17 cellular contexts compared by ENCODE assay signal in the genomic region with DNA sequence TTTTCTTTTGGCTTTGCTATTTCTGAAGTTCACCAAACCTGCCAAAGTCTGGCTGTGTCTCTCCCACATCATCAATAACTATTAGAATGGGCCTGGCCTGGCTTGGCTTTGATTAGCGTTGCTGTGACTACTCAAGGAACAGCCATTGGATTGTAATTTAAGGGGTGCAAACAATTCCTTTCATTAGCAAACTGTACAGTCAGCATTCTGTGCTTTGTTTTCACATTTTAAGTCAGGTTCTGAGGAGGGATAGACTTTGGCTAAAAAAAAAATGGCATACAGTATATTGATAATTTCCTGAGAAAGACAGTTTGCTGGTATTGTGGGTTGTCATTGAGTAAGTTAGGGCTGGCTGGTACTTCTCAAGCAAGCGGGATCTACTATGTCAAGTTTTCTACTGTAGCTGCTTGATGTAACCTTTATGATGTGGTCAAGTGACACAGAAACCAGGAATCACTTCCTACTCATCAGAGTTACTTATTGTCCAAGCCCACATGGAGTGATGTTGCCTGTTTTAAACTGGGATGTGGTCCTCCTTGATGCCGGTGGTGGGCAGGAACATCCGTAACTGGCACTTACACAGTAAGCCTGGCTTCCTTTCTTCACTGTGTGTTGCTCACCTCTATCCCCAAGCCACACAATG.
DNase-seq lines count a peak whose midpoint lies in the region; ATAC-seq and TF ChIP-seq lines count a peak whose summit lies in the region.
"Had no signal": no experiment of that assay in that cellular context is flagged by ENCODE, and none has a peak within 500 bp of the region (broad histone marks: within the 10 kb centered on the region; RNA-seq: fewer than 3 reads in every experiment).

No MANE protein-coding gene starts in this region.

- no peak overlapping the region for H3K4me2 ChIP-seq in DND-41 (ENCODE audit: insufficient read depth, low read length)
- no peak overlapping the region for H3K4me2 ChIP-seq in mesendoderm (ENCODE audit: low read length)

- no peaks in the 10 kb centered on the region for H3K36me3 ChIP-seq in DND-41 (ENCODE audit: insufficient read depth, low read length)
- no peaks in the 10 kb centered on the region for H3K36me3 ChIP-seq in mesendoderm (ENCODE audit: control insufficient read depth, insufficient read depth, low read length)
- H3K36me3 ChIP-seq: SJCRH30 had no signal

- in situ Hi-C loops in ACHN (cut with HindIII; ENCODE audit: low pct_ligation_motif_present, low pct_unique_long_range_greater_than_20kb, low sequenced_read_pairs), result no loop called here

- peaks cover 70% of the 10 kb centered on the region for H3K4me1 Mint-ChIP-seq in activated naive CD8-positive, alpha-beta T cell (ENCODE audit: low read depth)

- ATAC-seq in DND-41 (ENCODE audit: insufficient read depth, low read depth), result peak; percentile 22; the same call in 1 of the 3 replicates

- TF ChIP-seq CTCF in DND-41 (IDR thresholded peaks at IDR 0.05; ENCODE audit: borderline replicate concordance, extremely low read depth, low read length, poor library complexity, severe bottlenecking), result no peak

- H3K9me3 Mint-ChIP-seq in activated naive CD8-positive, alpha-beta T cell (ENCODE audit: low read depth), result no peaks in the 10 kb centered on the region
- H3K9me3 Mint-ChIP-seq: GM23338 had no signal

- no peak overlapping the region for H3K4me3 Mint-ChIP-seq in activated naive CD8-positive, alpha-beta T cell
- H3K4me3 Mint-ChIP-seq: B cell, GM23338 had no signal

- no peaks in the 10 kb centered on the region for H3K4me1 ChIP-seq in DND-41 (ENCODE audit: insufficient read depth, low read length)
- H3K4me1 ChIP-seq in mesendoderm (ENCODE audit: control insufficient read depth, low read depth, low read length), result no peaks in the 10 kb centered on the region
- H3K4me1 ChIP-seq: SJCRH30 had no signal

- peak overlapping the region; percentile 5 for H3K56ac ChIP-seq in mesendoderm (ENCODE audit: low read length)

- peaks cover 5% of the 10 kb centered on the region for H3K36me3 Mint-ChIP-seq in activated naive CD8-positive, alpha-beta T cell

- H3K79me2 ChIP-seq in DND-41 (ENCODE audit: insufficient read depth, low read length) (no peaks in the 10 kb centered on the region), mesendoderm (ENCODE audit: control insufficient read depth, insufficient read depth, low read length) (no peaks in the 10 kb centered on the region)

- H3K27ac ChIP-seq in DND-41 (ENCODE audit: low read length) (no peak overlapping the region), mesendoderm (ENCODE audit: low read depth, low read length) (no peak overlapping the region)
- H3K27ac ChIP-seq: HL-60, SJCRH30 had no signal

- H3K27ac Mint-ChIP-seq in activated naive CD8-positive, alpha-beta T cell, result peak overlapping the region; percentile 16
- H3K27ac Mint-ChIP-seq: B cell, GM23338 had no signal

- no peak overlapping the region for H3K9ac ChIP-seq in DND-41 (ENCODE audit: low read depth, low read length)
- no peak overlapping the region for H3K9ac ChIP-seq in mesendoderm (ENCODE audit: low read length)

- no peak overlapping the region for H3K18ac ChIP-seq in mesendoderm (ENCODE audit: low read length)

- no peak overlapping the region for H3K4me3 ChIP-seq in DND-41 (ENCODE audit: low read depth in 1 of 2, low read length in 2 of 2)
- H3K4me3 ChIP-seq in mesendoderm (ENCODE audit: low read length), result no peak overlapping the region
- H3K4me3 ChIP-seq: GM23338, SJCRH30 had no signal

- no peaks in the 10 kb centered on the region for H3K27me3 Mint-ChIP-seq in activated naive CD8-positive, alpha-beta T cell
- H3K27me3 Mint-ChIP-seq: B cell had no signal

- H3K23ac ChIP-seq in mesendoderm (ENCODE audit: low read length), result no peak overlapping the region

- H2AFZ ChIP-seq in DND-41 (ENCODE audit: low read depth, low read length), result no peak overlapping the region
- H2AFZ ChIP-seq: GM23338 had no signal

- H3K27me3 ChIP-seq in DND-41 (ENCODE audit: insufficient read depth, low read length, poor library complexity), result no peaks in the 10 kb centered on the region
- H3K27me3 ChIP-seq in mesendoderm (ENCODE audit: insufficient read depth, low read length, poor library complexity), result no peaks in the 10 kb centered on the region
- H3K27me3 ChIP-seq: SJCRH30 had no signal

- H3K4ac ChIP-seq in mesendoderm (ENCODE audit: low read depth, low read length), result no peak overlapping the region

- no peak overlapping the region for H4K8ac ChIP-seq in mesendoderm (ENCODE audit: low read depth, low read length)

- DNase-seq in ACHN (peak; percentile 48), DND-41 (no peak), mesendoderm (no peak), NCI-H146 (lab: John Stamatoyannopoulos, UW) (no peak), putamen (ENCODE audit: low spot score) (no peak), DMS153 (lab: John Stamatoyannopoulos, UW) (no peak)
- DNase-seq: DMS53, HCEC 1CT, MM.1S, NCI-H1417 treated with DMSO at 0.1 percent for 48 hours, NCI-H2029, NCI-H526, SJCRH30 had no signal

- no peaks in the 10 kb centered on the region for H3K9me3 ChIP-seq in DND-41 (ENCODE audit: insufficient read depth, low read length, severe bottlenecking)
- H3K9me3 ChIP-seq: SJCRH30 had no signal

- H2BK15ac ChIP-seq in mesendoderm (replicated peaks; ENCODE audit: low read depth), result no peak overlapping the region

- peaks cover 5% of the 10 kb centered on the region; the same call in 1 of the 2 replicates for H4K20me1 ChIP-seq in DND-41 (ENCODE audit: insufficient read depth, low read length)

- H2AK5ac ChIP-seq in mesendoderm (ENCODE audit: low read length), result no peak overlapping the region

- no CpG with 5 or more reads among the region's 4 CpGs for WGBS in mesendoderm (ENCODE audit: extremely low coverage, insufficient coverage, low lambda C conversion rate)

- no peak overlapping the region for H2BK5ac ChIP-seq in mesendoderm (ENCODE audit: low read length)

- H4K5ac ChIP-seq in mesendoderm (ENCODE audit: low read length), result no peak overlapping the region

- H3K79me1 ChIP-seq in mesendoderm (ENCODE audit: low read length), result no peaks in the 10 kb centered on the region

- H2BK120ac ChIP-seq in mesendoderm (ENCODE audit: low read depth, low read length), result no peak overlapping the region
